Comparison of ENCODE assay signal across 28 cellular contexts in genomic region chr4:120544838-120545237, GRCh38.
DNase-seq lines count a peak whose midpoint lies in the region; TF ChIP-seq lines count a peak whose summit lies in the region.
"Had no signal": no experiment of that assay in that cellular context is flagged by ENCODE, and none has a peak within 500 bp of the region (broad histone marks: within the 10 kb centered on the region; RNA-seq: fewer than 3 reads in every experiment).

No MANE protein-coding gene starts in this region.

- H3K79me1 ChIP-seq in neuronal stem cell (ENCODE audit: low read depth, low read length), result no peaks in the 10 kb centered on the region

- in situ Hi-C loops in Caki2 (cut with HindIII; ENCODE audit: low pct_unique_long_range_greater_than_20kb, low sequenced_read_pairs) (no loop called here), GM13976 (cut with MboI; ENCODE audit: low sequenced_read_pairs, unreplicated experiment) (no loop called here)

- POLR2A ChIA-PET in PC-9 (lab: Charles Lee; ENCODE audit: unreplicated experiment), result no interaction called here
- POLR2A ChIA-PET in RWPE1 (lab: Yijun Ruan, JAX; ENCODE audit: low non-redundant PET), result no interaction called here

- H3K36me3 ChIP-seq in PC-9 (ENCODE audit: low read depth), result no peaks in the 10 kb centered on the region
- H3K36me3 ChIP-seq in neuronal stem cell (replicated peaks in 1 of 2; ENCODE audit: control insufficient read depth in 2 of 2, insufficient read depth in 2 of 2, low read length in 2 of 2), result no peaks in the 10 kb centered on the region
- H3K36me3 ChIP-seq: Peyer's patch had no signal

- no peaks in the 10 kb centered on the region for H3F3A ChIP-seq in PC-9 (ENCODE audit: insufficient read depth, low read depth)

- no CpG with 5 or more reads among the region's 3 CpGs for WGBS in neuronal stem cell (ENCODE audit: extremely low coverage in 2 of 2, insufficient read length in 2 of 2, insufficient replicate concordance in 1 of 2), 2 donors

- H4K8ac ChIP-seq in neuronal stem cell (ENCODE audit: low read depth, low read length), result no peak overlapping the region

- H2AFZ ChIP-seq in PC-9 (no peak overlapping the region), neuronal stem cell (ENCODE audit: low read length) (peak overlapping the region; percentile 60)
- H2AFZ ChIP-seq: GM23248 had no signal

- no peak overlapping the region for H3K4me3 ChIP-seq in PC-9
- no peak overlapping the region for H3K4me3 ChIP-seq in neuronal stem cell (ENCODE audit: low read length in 2 of 2)
- H3K4me3 ChIP-seq: A549, GM23248, Peyer's patch had no signal

- CTCF ChIA-PET in PC-9 (lab: Charles Lee) (no interaction called here), RWPE1 (lab: Yijun Ruan, JAX) (no interaction called here)

- H2BK5ac ChIP-seq in neuronal stem cell (ENCODE audit: low read length), result no peak overlapping the region

- H3K9me3 ChIP-seq in PC-9 (ENCODE audit: insufficient read depth, low read depth) (no peaks in the 10 kb centered on the region), neuronal stem cell (replicated peaks in 1 of 2; ENCODE audit: control insufficient read depth in 2 of 2, insufficient read depth in 1 of 2, low read depth in 1 of 2, low read length in 2 of 2) (no peaks in the 10 kb centered on the region)
- H3K9me3 ChIP-seq: A549, Peyer's patch, SK-N-SH had no signal

- H4K20me1 ChIP-seq in PC-9 (ENCODE audit: insufficient read depth), result no peaks in the 10 kb centered on the region

- no peaks in the 10 kb centered on the region for H3K9me2 ChIP-seq in PC-9 (ENCODE audit: insufficient read depth)
- H3K9me2 ChIP-seq: SK-N-SH had no signal

- no peaks in the 10 kb centered on the region for H3K79me2 ChIP-seq in PC-9 (ENCODE audit: low read depth)

- H2BK15ac ChIP-seq in neuronal stem cell (ENCODE audit: low read length), result no peak overlapping the region

- no peak overlapping the region for H3K4ac ChIP-seq in neuronal stem cell (ENCODE audit: low read length)

- DNase-seq in Caki2 (ENCODE audit: low read depth) (peak; percentile 16), HT1080 (ENCODE audit: low read depth) (peak; percentile 45), PC-9 (no peak), neuronal stem cell (ENCODE audit: low spot score) (no peak), HCEC 1CT (no peak), foreskin melanocyte (no peak), RWPE1 (ENCODE audit: low spot score) (no peak), GM13976 (ENCODE audit: low spot score) (no peak)
- DNase-seq: C1 segment of cervical spinal cord; CD4-positive, alpha-beta memory T cell; COR-L47; DMS 273 treated with DMSO at 0.1 percent for 48 hours; DMS79 treated with DMSO at 0.1 percent for 48 hours; GM23248; H9; HFFc6; IMR-90; KG1; NCI-H1048; NCI-H1694; NCI-H2029 treated with DMSO at 0.1 percent for 48 hours; NCI-H2227 treated with DMSO at 0.1 percent for 48 hours; NCI-H510A; NCI-H748 treated with DMSO at 0.1 percent for 48 hours; Peyer's patch; SK-N-SH; T-helper 17 cell had no signal

- intact Hi-C loops in PC-9 (cut with micrococcal nuclease; ENCODE audit: unreplicated experiment), result no loop called here

- H2AK5ac ChIP-seq in neuronal stem cell (ENCODE audit: low read depth, low read length), result no peak overlapping the region

- no peak overlapping the region for H2BK120ac ChIP-seq in neuronal stem cell (ENCODE audit: low read depth, low read length)

- H3K27ac ChIP-seq in PC-9 (no peak overlapping the region), neuronal stem cell (replicated peaks; ENCODE audit: low read length) (no peak overlapping the region), RWPE1 (no peak overlapping the region)
- H3K27ac ChIP-seq: A549, GM23248, Peyer's patch had no signal

- no peak overlapping the region for H2BK12ac ChIP-seq in neuronal stem cell (ENCODE audit: low read length)

- no peak overlapping the region for H3K14ac ChIP-seq in neuronal stem cell (ENCODE audit: low read length)

- no peak overlapping the region for H3K18ac ChIP-seq in neuronal stem cell (ENCODE audit: low read length)

- peak overlapping the region; percentile 5; the same call in 1 of the 2 replicates for H3K4me2 ChIP-seq in PC-9
- H3K4me2 ChIP-seq in neuronal stem cell (ENCODE audit: insufficient read depth, low read length, poor library complexity, severe bottlenecking), result no peak overlapping the region
- H3K4me2 ChIP-seq: A549, SK-N-SH had no signal

- no peaks in the 10 kb centered on the region for H3K27me3 ChIP-seq in PC-9 (ENCODE audit: insufficient read depth, low read depth)
- H3K27me3 ChIP-seq in neuronal stem cell (ENCODE audit: control insufficient read depth in 3 of 3, insufficient read depth in 3 of 3, low read depth in 1 of 3, low read length in 3 of 3), result no peaks in the 10 kb centered on the region
- H3K27me3 ChIP-seq: Peyer's patch had no signal

- no peak overlapping the region for H4K91ac ChIP-seq in neuronal stem cell (ENCODE audit: low read depth, low read length, poor library complexity)

- BruUV-seq in PC-9 (replicated peaks; lab: Mats Ljungman, UMichigan), result no TSS peak

- H3K23ac ChIP-seq in neuronal stem cell (ENCODE audit: low read depth, low read length, poor library complexity), result no peak overlapping the region

- H3K4me1 ChIP-seq in PC-9 (replicated peaks; ENCODE audit: insufficient read depth), result no peaks in the 10 kb centered on the region
- peaks cover 2 to 16% of the 10 kb centered on the region in 2 donors for H3K4me1 ChIP-seq in neuronal stem cell (ENCODE audit: control insufficient read depth in 2 of 2, insufficient read depth in 1 of 2, low read depth in 1 of 2, low read length in 2 of 2)
- H3K4me1 ChIP-seq: A549, Peyer's patch had no signal

- TF ChIP-seq CTCF in PC-9 (conservative IDR thresholded peaks at IDR 0.05) (no peak), RWPE1 (conservative IDR thresholded peaks at IDR 0.05; ENCODE audit: low read depth) (no peak), GM13976 (IDR thresholded peaks at IDR 0.05; ENCODE audit: borderline replicate concordance, control extremely low read depth, extremely low read depth, insufficient read depth, missing control alignments) (no peak)

- H3K9ac ChIP-seq in neuronal stem cell (ENCODE audit: low read depth, low read length, poor library complexity), result no peak overlapping the region
- H3K9ac ChIP-seq: GM23248, SK-N-SH had no signal

Comparison
In these comparisons a context has a peak if more than half of its experiments do, and no peak if none do; other contexts are left out.
1. DNase-seq: peak in Caki2 (single experiment) and HT1080 (single experiment); none in PC-9 (0 of 2), neuronal stem cell (single experiment), HCEC 1CT (single experiment), foreskin melanocyte (single experiment), RWPE1 (single experiment) and GM13976 (single experiment).